Comparison of ENCODE assay signal across 8 cellular contexts in the genomic region with DNA sequence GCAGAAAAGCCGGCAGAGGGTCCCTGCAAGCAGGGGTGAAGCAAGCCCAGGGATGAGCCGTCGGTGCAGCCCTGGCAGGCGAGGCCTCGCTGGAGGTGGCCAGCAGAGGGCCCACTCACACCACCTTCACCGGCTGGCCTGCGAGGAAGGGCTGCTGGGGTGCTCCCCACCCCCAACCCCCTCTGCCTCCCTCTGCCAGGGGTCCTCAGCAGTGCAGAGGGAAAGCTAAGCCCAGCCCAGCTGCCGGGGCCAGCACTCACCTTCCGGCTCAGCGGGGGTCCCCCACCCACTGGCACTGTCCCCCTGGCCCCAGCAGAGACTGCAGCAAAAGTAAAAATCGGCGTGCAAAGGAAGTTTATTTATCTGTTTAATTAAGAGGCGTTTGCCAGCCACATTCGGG.
DNase-seq lines count a peak whose midpoint lies in the region; ATAC-seq and TF ChIP-seq lines count a peak whose summit lies in the region.

No MANE protein-coding gene starts in this region.

- no peaks in the 10 kb centered on the region for H3K4me1 ChIP-seq in mucosa of descending colon (ENCODE audit: low read depth)

- peaks cover 81% of the 10 kb centered on the region for H3K27me3 Mint-ChIP-seq in brain

- no peaks in the 10 kb centered on the region for H3K9me3 ChIP-seq in mucosa of descending colon

- no peak overlapping the region for H3K4me3 ChIP-seq in LNCaP clone FGC (ENCODE audit: low read depth, low read length)
- H3K4me3 ChIP-seq in mucosa of descending colon: no peak overlapping the region

- TF ChIP-seq CTCF in GM10266 (IDR thresholded peaks at IDR 0.05; ENCODE audit: control insufficient read depth, insufficient read depth, low read depth, missing control alignments) (peak; percentile 66), LNCaP clone FGC (IDR thresholded peaks at IDR 0.05; ENCODE audit: control insufficient read depth, extremely low read depth, insufficient read depth) (peak; percentile 88), brain (conservative IDR thresholded peaks at IDR 0.05) (peak; percentile 78 to 97), mucosa of descending colon (IDR thresholded peaks at IDR 0.05) (no peak)

- ATAC-seq in mucosa of descending colon: peak; percentile 38
- no peak for ATAC-seq in activated CD4-positive, CD25-positive, alpha-beta regulatory T cell treated with anti-CD3 and anti-CD28 coated beads, Interleukin-2, amount 50 U/mL, for 24 hours
- ATAC-seq in GM21367 (IDR thresholded peaks at IDR 0.05; ENCODE audit: unreplicated experiment): no peak

- peak overlapping the region in 1 of 5 experiments; percentile 51 for H3K4me3 Mint-ChIP-seq in brain

- H3K4me1 Mint-ChIP-seq in brain: peaks cover 45% of the 10 kb centered on the region

- intact Hi-C loops in mucosa of descending colon (cut with DNase I, micrococcal nuclease): no loop called here

- H3K9me3 Mint-ChIP-seq in brain: peaks cover 0 to 5% (median 0%) of the 10 kb centered on the region in 5 experiments

- H3K27ac Mint-ChIP-seq in brain: no peak overlapping the region

- H3K36me3 ChIP-seq in mucosa of descending colon (ENCODE audit: low read depth): no peaks in the 10 kb centered on the region

- DNase-seq in GM10266 (ENCODE audit: extremely low spot score) (peak; percentile 71), LNCaP clone FGC (ENCODE audit: low read depth) (no peak), mucosa of descending colon (peak in 2 of 3 donors; percentile 32 to 40), activated gamma-delta T cell treated with Interleukin-2 at 50 U/mL for 16 hours (no peak)
- DNase-seq in activated T-cell treated with anti-CD3 and anti-CD28 coated beads, Interleukin-2, amount 50 U/mL, for 1 hour: no peak

- no peaks in the 10 kb centered on the region for H3K36me3 Mint-ChIP-seq in brain

Comparison
In these comparisons a context has a peak if more than half of its experiments do, and no peak if none do; other contexts are left out.
1. DNase-seq: peak in GM10266 (single experiment) and mucosa of descending colon (2 of 3); none in LNCaP clone FGC (single experiment), activated gamma-delta T cell treated with Interleukin-2 at 50 U/mL for 16 hours (single experiment) and activated T-cell treated with anti-CD3 and anti-CD28 coated beads, Interleukin-2, amount 50 U/mL, for 1 hour (single experiment).